19 cellular contexts compared by ENCODE assay signal in the genomic region with DNA sequence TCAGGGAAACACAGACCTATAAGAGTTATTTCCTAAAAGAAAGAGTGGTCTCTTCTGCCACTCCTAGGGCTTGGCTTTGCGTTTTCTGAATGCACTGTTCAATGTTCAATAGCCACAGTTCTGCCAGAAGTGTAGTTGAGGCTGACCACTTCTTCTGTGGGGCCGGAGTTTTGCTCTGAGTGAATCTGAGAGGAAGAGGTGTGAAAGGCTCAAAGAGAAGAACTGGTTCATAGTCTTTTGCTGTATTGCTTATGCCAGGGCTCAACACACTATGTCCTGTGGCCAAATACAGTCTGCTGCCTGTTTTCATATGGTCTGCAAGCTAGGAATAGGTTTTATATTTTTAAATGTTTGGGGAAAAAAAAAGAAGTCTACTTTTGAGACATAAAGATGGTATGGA.
"Had no signal": no experiment of that assay in that cellular context is flagged by ENCODE, and none has a peak within 500 bp of the region (broad histone marks: within the 10 kb centered on the region; RNA-seq: fewer than 3 reads in every experiment).

No MANE protein-coding gene starts in this region.

- ATAC-seq: activated CD4-positive, CD25-positive, alpha-beta regulatory T cell treated with anti-CD3 and anti-CD28 coated beads, Interleukin-2, amount 50 U/mL, for 24 hours; activated T-cell treated with anti-CD3 and anti-CD28 coated beads, Interleukin-2, amount 50 U/mL, for 4 hours; lower lobe of right lung; natural killer cell treated with Interleukin-12 subunit alpha and Interleukin-12 subunit beta and Interleukin-15 and Interleukin-18, amount 100 ng/mL, for 72 hours; pancreas; sciatic nerve; upper lobe of right lung had no signal

- DNase-seq: activated CD4-positive, alpha-beta T cell treated with anti-CD3 and anti-CD28 coated beads, Interleukin-2, amount 50 U/mL, for 1 hour; activated CD8-positive, alpha-beta memory T cell treated with anti-CD3 and anti-CD28 coated beads, Interleukin-2, amount 50 U/mL, for 4 hours; activated effector memory CD4-positive, alpha-beta T cell treated with Interleukin-2 at 50 U/mL for 16 hours; activated naive CD4-positive, alpha-beta T cell treated with anti-CD3 and anti-CD28 coated beads, Interleukin-2, amount 50 U/mL, for 16 hours; activated T-cell treated with anti-CD3 and anti-CD28 coated beads, Interleukin-2, amount 50 U/mL, for 4 hours; aorta; brain microvascular endothelial cell; central memory CD4-positive, alpha-beta T cell; dorsolateral prefrontal cortex; foreskin fibroblast; glutamatergic neuron; lower lobe of right lung; pancreas; stimulated activated CD4-positive, alpha-beta T cell treated with anti-CD3 and anti-CD28 coated beads, Interleukin-4, amount 100 ng/mL, for 1 hour; stomach; upper lobe of right lung had no signal
